ENCODE assay signal across 25 cellular contexts in the genomic region with DNA sequence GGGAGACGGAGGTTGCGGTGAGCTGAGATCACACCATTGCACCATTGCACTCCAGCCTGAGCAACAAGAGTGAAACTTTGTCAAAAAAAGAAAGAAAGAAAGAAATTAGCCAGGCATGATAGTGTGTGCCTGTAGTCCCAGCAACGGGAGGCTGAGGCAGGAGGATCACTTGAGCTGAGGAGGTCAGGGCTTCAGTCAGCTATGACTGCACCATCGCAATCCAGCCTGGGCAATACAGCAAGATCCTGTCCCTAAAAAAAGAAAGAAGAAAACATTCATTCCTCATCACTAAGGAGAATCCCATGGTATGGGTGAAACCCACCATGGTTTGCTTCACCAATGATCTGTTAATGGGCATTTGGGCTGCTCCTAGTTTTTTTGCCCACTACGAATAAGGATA. TPM values are rescaled to one million over a fixed set of nuclear protein-coding genes. Genes with fewer than 3 reads are reported as not detected.
"Had no signal": no experiment of that assay in that cellular context is flagged by ENCODE, and none has a peak within 500 bp of the region (broad histone marks: within the 10 kb centered on the region; RNA-seq: fewer than 3 reads in every experiment).

No MANE protein-coding gene starts in this region.

- H3K27ac Mint-ChIP-seq: activated CD8-positive, alpha-beta memory T cell treated with anti-CD3 and anti-CD28 coated beads, Interleukin-2, amount 10 ng/mL, durations not matched to agents 7 days and 5 days; activated naive CD4-positive, alpha-beta T cell treated with anti-CD3 and anti-CD28 coated beads for 36 hours; activated naive CD8-positive, alpha-beta T cell treated with anti-CD3 and anti-CD28 coated beads, Interleukin-2, amount 10 ng/mL, durations not matched to agents 7 days and 5 days; activated T-cell treated with anti-CD3 and anti-CD28 coated beads, Interleukin-2, amount 50 U/mL, for 24 hours; activated T-helper 17 cell treated with anti-CD3 and anti-CD28 coated beads, Interleukin-2, amount 50 U/mL, for 72 hours had no signal

- H3K4me3 Mint-ChIP-seq: activated CD8-positive, alpha-beta memory T cell treated with anti-CD3 and anti-CD28 coated beads, Interleukin-2, amount 10 ng/mL, durations not matched to agents 7 days and 5 days; activated naive CD4-positive, alpha-beta T cell treated with anti-CD3 and anti-CD28 coated beads for 36 hours; activated naive CD8-positive, alpha-beta T cell treated with anti-CD3 and anti-CD28 coated beads, Interleukin-2, amount 10 ng/mL, durations not matched to agents 7 days and 5 days; activated T-cell treated with anti-CD3 and anti-CD28 coated beads, Interleukin-2, amount 50 U/mL, for 24 hours; activated T-helper 17 cell treated with anti-CD3 and anti-CD28 coated beads, Interleukin-2, amount 50 U/mL, for 72 hours had no signal

- ATAC-seq: activated CD4-positive, CD25-positive, alpha-beta regulatory T cell treated with anti-CD3 and anti-CD28 coated beads, Interleukin-2, amount 50 U/mL, for 24 hours; activated CD8-positive, alpha-beta memory T cell treated with anti-CD3 and anti-CD28 coated beads, Interleukin-2, amount 10 ng/mL, durations not matched to agents 7 days and 5 days; activated T-helper 17 cell treated with anti-CD3 and anti-CD28 coated beads, Interleukin-2, amount 50 U/mL, for 72 hours had no signal

- H3K27me3 Mint-ChIP-seq: activated T-cell treated with anti-CD3 and anti-CD28 coated beads, Interleukin-2, amount 50 U/mL, for 24 hours; activated T-helper 17 cell treated with anti-CD3 and anti-CD28 coated beads, Interleukin-2, amount 50 U/mL, for 72 hours had no signal

- H3K9me3 Mint-ChIP-seq: activated naive CD4-positive, alpha-beta T cell treated with anti-CD3 and anti-CD28 coated beads for 36 hours; activated naive CD8-positive, alpha-beta T cell treated with anti-CD3 and anti-CD28 coated beads, Interleukin-2, amount 10 ng/mL, durations not matched to agents 7 days and 5 days; activated T-cell treated with anti-CD3 and anti-CD28 coated beads, Interleukin-2, amount 50 U/mL, for 24 hours; activated T-helper 17 cell treated with anti-CD3 and anti-CD28 coated beads, Interleukin-2, amount 50 U/mL, for 72 hours had no signal

- H3K4me3 ChIP-seq: adrenal gland, MG63 had no signal

- DNase-seq: activated CD4-positive, alpha-beta T cell treated with anti-CD3 and anti-CD28 coated beads for 48 hours; activated CD4-positive, alpha-beta T cell treated with anti-CD3 and anti-CD28 coated beads, Interleukin-2, amount 50 U/mL, for 48 hours; activated CD8-positive, alpha-beta memory T cell treated with anti-CD3 and anti-CD28 coated beads, Interleukin-2, amount 10 ng/mL, durations not matched to agents 7 days and 5 days; activated gamma-delta T cell; activated naive CD4-positive, alpha-beta T cell treated with anti-CD3 and anti-CD28 coated beads for 36 hours; activated naive CD8-positive, alpha-beta T cell treated with anti-CD3 and anti-CD28 coated beads, Interleukin-2, amount 10 ng/mL, durations not matched to agents 7 days and 5 days; activated T-cell treated with anti-CD3 and anti-CD28 coated beads, Interleukin-2, amount 50 U/mL, for 24 hours; adrenal gland; aorta; central memory CD4-positive, alpha-beta T cell; MG63; MV-4-11; NCI-H1092 treated with DMSO at 0.1 percent for 48 hours; NCI-H1417 treated with DMSO at 0.1 percent for 48 hours; NCI-H1694; NCI-H2029; NCI-H2107; NCI-H2171 treated with DMSO at 0.1 percent for 48 hours; NCI-H226; NCI-H526; NCI-H82; SIG-M5; T-helper 2 cell had no signal

RNA-seq across cellular contexts. Expression of a gene that starts 13.0 kb away (rescaled TPM):
- total RNA-seq: activated CD8-positive, alpha-beta memory T cell treated with anti-CD3 and anti-CD28 coated beads, Interleukin-2, amount 10 ng/mL, durations not matched to agents 7 days and 5 days; activated naive CD4-positive, alpha-beta T cell treated with anti-CD3 and anti-CD28 coated beads for 36 hours; activated naive CD8-positive, alpha-beta T cell treated with anti-CD3 and anti-CD28 coated beads, Interleukin-2, amount 10 ng/mL, durations not matched to agents 7 days and 5 days; activated T-helper 17 cell treated with anti-CD3 and anti-CD28 coated beads, Interleukin-2, amount 50 U/mL, for 72 hours; aorta had no signal
